ENCODE assay signal across 16 cellular contexts in genomic region chr1:209353097-209353496, GRCh38.
"Had no signal": no experiment of that assay in that cellular context is flagged by ENCODE, and none has a peak within 500 bp of the region (broad histone marks: within the 10 kb centered on the region; RNA-seq: fewer than 3 reads in every experiment).

No MANE protein-coding gene starts in this region.

- H3K9me3 Mint-ChIP-seq: endodermal cell, nephron progenitor cell had no signal

- H3K27ac Mint-ChIP-seq: endodermal cell; naive thymus-derived CD4-positive, alpha-beta T cell; nephron progenitor cell had no signal

- H3K4me3 Mint-ChIP-seq: endodermal cell; naive thymus-derived CD4-positive, alpha-beta T cell; nephron progenitor cell had no signal

- DNase-seq: effector CD4-positive, alpha-beta T cell; endodermal cell; erythroblast; foreskin melanocyte; head of caudate nucleus; kidney; left colon; left ventricle myocardium superior; naive thymus-derived CD4-positive, alpha-beta T cell; nephron progenitor cell; psoas muscle; sigmoid colon; stimulated activated CD4-positive, alpha-beta T cell treated with anti-CD3 and anti-CD28 coated beads, Interleukin-2, amount 100 ng/mL, for 24 hours; stimulated activated naive CD4-positive, alpha-beta T cell treated with Interleukin-2 at 50 U/mL for 16 hours; upper lobe of left lung; uterus had no signal

- H3K36me3 Mint-ChIP-seq: naive thymus-derived CD4-positive, alpha-beta T cell had no signal
